In the genomic region with DNA sequence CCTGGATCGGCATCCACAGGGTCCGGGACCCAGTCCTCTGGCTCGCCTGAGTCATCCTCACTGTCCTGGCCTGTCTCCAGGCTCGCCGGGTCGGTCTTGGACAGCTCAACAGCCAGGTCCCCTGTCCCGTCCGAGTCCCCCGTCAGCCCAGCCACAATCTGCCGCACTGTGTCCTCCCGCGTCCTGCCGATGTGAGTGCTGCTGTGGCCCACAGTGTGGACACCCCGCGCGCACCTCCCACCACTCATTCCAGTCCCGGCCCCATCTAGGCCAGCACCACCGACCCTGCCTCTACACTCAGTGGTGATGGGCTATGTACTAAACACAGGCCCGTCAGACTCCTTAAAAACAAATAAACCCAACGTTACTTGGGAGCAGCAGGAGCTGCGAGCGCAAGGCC, we compare ENCODE assay signal across 36 cellular contexts. TPM values are rescaled to one million over a fixed set of nuclear protein-coding genes. Genes with fewer than 3 reads are reported as not detected.
"Had no signal": no experiment of that assay in that cellular context is flagged by ENCODE, and none has a peak within 500 bp of the region (broad histone marks: within the 10 kb centered on the region; RNA-seq: fewer than 3 reads in every experiment).

No MANE protein-coding gene starts in this region.

- H3K27ac Mint-ChIP-seq: activated B cell treated with CpG ODN at 0.5 μM for 24 hours; activated CD8-positive, alpha-beta T cell treated with anti-CD3 and anti-CD28 coated beads for 36 hours; activated naive CD8-positive, alpha-beta T cell; activated T-helper 17 cell treated with anti-CD3 and anti-CD28 coated beads, Interleukin-2, amount 50 U/mL, for 72 hours; dendritic cell treated with granulocyte-macrophage colony-stimulating factor and Interleukin-4, amounts not matched to agents 40 ng/mL and 50 ng/mL, for 4 days; endodermal cell; T-cell; T-helper 1 cell treated with Interleukin-12 subunit alpha and Interleukin-12 subunit beta and Interleukin-4 antibody, amounts not matched to agents 30 μg/mL and 1 μg/mL, for 36 hours; T-helper 2 cell treated with Interferon-gamma antibody and Interleukin-4, amounts not matched to agents 5 μg/mL and 100 μg/mL, for 36 hours had no signal

- H3K4me3 Mint-ChIP-seq: activated B cell treated with CpG ODN at 0.5 μM for 24 hours; activated CD8-positive, alpha-beta T cell treated with anti-CD3 and anti-CD28 coated beads for 36 hours; activated naive CD8-positive, alpha-beta T cell; activated T-cell treated with anti-CD3 and anti-CD28 coated beads, Interleukin-2, amount 50 U/mL, for 4 hours; activated T-helper 17 cell treated with anti-CD3 and anti-CD28 coated beads, Interleukin-2, amount 50 U/mL, for 72 hours; dendritic cell treated with granulocyte-macrophage colony-stimulating factor and Interleukin-4, amounts not matched to agents 40 ng/mL and 50 ng/mL, for 4 days; endodermal cell; T-cell; T-helper 1 cell treated with Interleukin-12 subunit alpha and Interleukin-12 subunit beta and Interleukin-4 antibody, amounts not matched to agents 30 μg/mL and 1 μg/mL, for 36 hours; T-helper 2 cell treated with Interferon-gamma antibody and Interleukin-4, amounts not matched to agents 5 μg/mL and 100 μg/mL, for 36 hours had no signal

- H3K9me3 ChIP-seq: body of pancreas, colonic mucosa, esophagus muscularis mucosa, gastroesophageal sphincter had no signal

- DNase-seq: activated B cell treated with CpG ODN at 0.5 μM for 24 hours; activated CD4-positive, alpha-beta T cell treated with anti-CD3 and anti-CD28 coated beads for 48 hours; activated CD4-positive, alpha-beta T cell treated with anti-CD3 and anti-CD28 coated beads, Interleukin-2, amount 50 U/mL, for 1 hour; activated CD4-positive, alpha-beta T cell treated with anti-CD3 and anti-CD28 coated beads, Interleukin-2, amount 50 U/mL, for 48 hours; activated CD8-positive, alpha-beta memory T cell treated with anti-CD3 and anti-CD28 coated beads for 24 hours; activated CD8-positive, alpha-beta T cell treated with anti-CD3 and anti-CD28 coated beads for 36 hours; activated effector memory CD4-positive, alpha-beta T cell treated with Interleukin-2 at 50 U/mL for 16 hours; activated gamma-delta T cell treated with Interleukin-2 at 50 U/mL for 16 hours; activated naive CD4-positive, alpha-beta T cell treated with anti-CD3 and anti-CD28 coated beads, Interleukin-2, amount 50 U/mL, for 16 hours; activated naive CD4-positive, alpha-beta T cell treated with Interleukin-2 at 50 U/mL for 16 hours; activated T-cell treated with anti-CD3 and anti-CD28 coated beads, Interleukin-2, amount 50 U/mL, for 4 hours; amniotic stem cell; anterior cingulate cortex; body of pancreas; caudate nucleus; cerebellar nuclear complex; colonic mucosa; dorsolateral prefrontal cortex; effector memory CD4-positive, alpha-beta T cell; endodermal cell; erythroblast; foreskin melanocyte; SW 1271; T-cell; T1000; WERI-Rb-1 had no signal

- H3K27ac ChIP-seq: body of pancreas, colonic mucosa, dorsolateral prefrontal cortex, esophagus muscularis mucosa, gastroesophageal sphincter, WERI-Rb-1 had no signal

- ATAC-seq: activated CD4-positive, CD25-positive, alpha-beta regulatory T cell treated with anti-CD3 and anti-CD28 coated beads, Interleukin-2, amount 50 U/mL, for 24 hours; activated CD8-positive, alpha-beta T cell treated with anti-CD3 and anti-CD28 coated beads for 36 hours; activated T-cell treated with anti-CD3 and anti-CD28 coated beads, Interleukin-2, amount 50 U/mL, for 4 hours; activated T-helper 17 cell treated with anti-CD3 and anti-CD28 coated beads, Interleukin-2, amount 50 U/mL, for 72 hours; body of pancreas; gastroesophageal sphincter; T-cell had no signal

- H3K4me1 Mint-ChIP-seq: activated T-helper 17 cell treated with anti-CD3 and anti-CD28 coated beads, Interleukin-2, amount 50 U/mL, for 72 hours had no signal

- H3K36me3 ChIP-seq: WERI-Rb-1 had no signal

- H3K4me3 ChIP-seq: body of pancreas, colonic mucosa, dorsolateral prefrontal cortex, esophagus muscularis mucosa, gastroesophageal sphincter had no signal

- H3K27me3 ChIP-seq: body of pancreas, colonic mucosa, dorsolateral prefrontal cortex, esophagus muscularis mucosa, gastroesophageal sphincter had no signal

- H3K9me3 Mint-ChIP-seq: activated B cell treated with CpG ODN at 0.5 μM for 24 hours; activated CD8-positive, alpha-beta T cell treated with anti-CD3 and anti-CD28 coated beads for 36 hours; activated T-cell treated with anti-CD3 and anti-CD28 coated beads, Interleukin-2, amount 50 U/mL, for 4 hours; activated T-helper 17 cell treated with anti-CD3 and anti-CD28 coated beads, Interleukin-2, amount 50 U/mL, for 72 hours; dendritic cell treated with granulocyte-macrophage colony-stimulating factor and Interleukin-4, amounts not matched to agents 40 ng/mL and 50 ng/mL, for 4 days; endodermal cell; T-cell; T-helper 1 cell treated with Interleukin-12 subunit alpha and Interleukin-12 subunit beta and Interleukin-4 antibody, amounts not matched to agents 30 μg/mL and 1 μg/mL, for 36 hours; T-helper 2 cell treated with Interferon-gamma antibody and Interleukin-4, amounts not matched to agents 5 μg/mL and 100 μg/mL, for 36 hours had no signal

- H3K27me3 Mint-ChIP-seq: activated B cell treated with CpG ODN at 0.5 μM for 24 hours; activated CD8-positive, alpha-beta T cell treated with anti-CD3 and anti-CD28 coated beads for 36 hours; activated naive CD8-positive, alpha-beta T cell; activated T-helper 17 cell treated with anti-CD3 and anti-CD28 coated beads, Interleukin-2, amount 50 U/mL, for 72 hours; dendritic cell treated with granulocyte-macrophage colony-stimulating factor and Interleukin-4, amounts not matched to agents 40 ng/mL and 50 ng/mL, for 4 days; T-cell had no signal

- H3K36me3 Mint-ChIP-seq: activated naive CD8-positive, alpha-beta T cell had no signal

RNA-seq across cellular contexts. Expression of gene TMEM210, which starts 9.8 kb away (rescaled TPM):
- total RNA-seq: activated B cell treated with CpG ODN at 0.5 μM for 24 hours; activated CD8-positive, alpha-beta T cell treated with anti-CD3 and anti-CD28 coated beads for 36 hours; activated T-cell treated with anti-CD3 and anti-CD28 coated beads, Interleukin-2, amount 50 U/mL, for 4 hours; activated T-helper 17 cell treated with anti-CD3 and anti-CD28 coated beads, Interleukin-2, amount 50 U/mL, for 72 hours; body of pancreas; dorsolateral prefrontal cortex; esophagus muscularis mucosa; gastroesophageal sphincter; glomerular endothelial cell; T-cell had no signal
- polyA plus RNA-seq: adipose tissue had no signal

RNA-seq across cellular contexts. Expression of gene LRRC26, which starts 11.8 kb away (rescaled TPM):
- total RNA-seq: activated CD8-positive, alpha-beta T cell treated with anti-CD3 and anti-CD28 coated beads for 36 hours; activated T-helper 17 cell treated with anti-CD3 and anti-CD28 coated beads, Interleukin-2, amount 50 U/mL, for 72 hours; esophagus muscularis mucosa; glomerular endothelial cell; T-cell had no signal
